Comparison of ENCODE assay signal across 1 cellular context in genomic region chr11:925158-925495, GRCh38.
TF ChIP-seq lines count a peak whose summit lies in the region.

No MANE protein-coding gene starts in this region.

TF ChIP-seq in endothelial cell of umbilical vein, 7 proteins besides CTCF, POLR2A, EP300 and RAD21:
- TF ChIP-seq MYC (IDR thresholded peaks at IDR 0.05; ENCODE audit: low read depth, low read length) (no peak), POLR2AphosphoS5 (IDR thresholded peaks at IDR 0.05; ENCODE audit: insufficient read depth, low read depth, low read length) (no peak), FOS (IDR thresholded peaks at IDR 0.05; ENCODE audit: borderline replicate concordance, insufficient read depth, low read length) (no peak), GATA2 (IDR thresholded peaks at IDR 0.05; ENCODE audit: insufficient read depth, insufficient read length, low read depth, low read length) (no peak), MAX (IDR thresholded peaks at IDR 0.05; ENCODE audit: insufficient read depth, insufficient read length) (no peak), EZH2 (IDR thresholded peaks at IDR 0.05; ENCODE audit: borderline replicate concordance, low read depth, low read length, severe bottlenecking) (no peak), JUN (IDR thresholded peaks at IDR 0.05; ENCODE audit: borderline replicate concordance, insufficient read depth, insufficient read length, low read depth) (no peak)
